2 cellular contexts compared by ENCODE assay signal in genomic region chr4:94410678-94411206, GRCh38.
A peak's percentile ranks its signal among the peaks of the same experiment; 100 is the strongest.
TF ChIP-seq lines count a peak whose summit lies in the region.

No MANE protein-coding gene starts in this region.

TF ChIP-seq in H1, 55 proteins besides CTCF, POLR2A, EP300 and RAD21:
- TF ChIP-seq CHD1 (IDR thresholded peaks at IDR 0.05; ENCODE audit: low read depth, low read length), result no peak
- no peak for TF ChIP-seq CBX8 (IDR thresholded peaks at IDR 0.05; ENCODE audit: borderline replicate concordance, low read depth, low read length)
- TF ChIP-seq MAFK (IDR thresholded peaks at IDR 0.05; ENCODE audit: low read depth, low read length), result no peak
- no peak for TF ChIP-seq BRCA1 (IDR thresholded peaks at IDR 0.05; ENCODE audit: low read depth, low read length)
- no peak for TF ChIP-seq TCF12 (IDR thresholded peaks at IDR 0.05; ENCODE audit: low read depth, low read length)
- TF ChIP-seq CREB1 (IDR thresholded peaks at IDR 0.05), result no peak
- TF ChIP-seq GTF2F1 (IDR thresholded peaks at IDR 0.05; ENCODE audit: borderline replicate concordance, low read depth, low read length), result no peak

TF ChIP-seq in HepG2, 621 proteins besides CTCF, POLR2A, EP300 and RAD21 (continues in another document):
- TF ChIP-seq POGZ (CRISPR knock-in tag; IDR thresholded peaks at IDR 0.05) (peak; percentile 81), HNF4A (CRISPR knock-in tag; IDR thresholded peaks at IDR 0.05) (peak; percentile 60), KDM2A (CRISPR knock-in tag; IDR thresholded peaks at IDR 0.05; ENCODE audit: borderline replicate concordance, low read depth) (0 out of 2 replicates have a peak, but pooled peaks have one; percentile 35), ZFP36 (IDR thresholded peaks at IDR 0.05; ENCODE audit: borderline replicate concordance, low read depth, low read length, partially characterized antibody) (no peak), ZNF12 (CRISPR knock-in tag; IDR thresholded peaks at IDR 0.05) (0 out of 2 replicates have a peak, but pooled peaks have one; percentile 47), AHDC1 (CRISPR knock-in tag; IDR thresholded peaks at IDR 0.05; ENCODE audit: borderline replicate concordance) (peak; percentile 47; the same call in 1 of the 2 replicates), SAP130 (CRISPR knock-in tag; IDR thresholded peaks at IDR 0.05; ENCODE audit: low read depth) (0 out of 2 replicates have a peak, but pooled peaks have one; percentile 32), ZNF281 (CRISPR knock-in tag; IDR thresholded peaks at IDR 0.05; ENCODE audit: borderline replicate concordance) (peak; percentile 8; the same call in 1 of the 2 replicates), ZNF577 (CRISPR knock-in tag; IDR thresholded peaks at IDR 0.05; ENCODE audit: borderline replicate concordance, low read depth) (no peak), KLF11 (CRISPR knock-in tag; IDR thresholded peaks at IDR 0.05) (no peak), ZNF512 (CRISPR knock-in tag; IDR thresholded peaks at IDR 0.05) (peak; percentile 96), HMG20A (CRISPR knock-in tag; IDR thresholded peaks at IDR 0.05; ENCODE audit: borderline replicate concordance) (peak; percentile 68; the same call in 1 of the 2 replicates), TSC22D2 (CRISPR knock-in tag; IDR thresholded peaks at IDR 0.05; ENCODE audit: borderline replicate concordance) (peak; percentile 79; the same call in 1 of the 2 replicates), SRF (IDR thresholded peaks at IDR 0.05; ENCODE audit: low read depth, low read length) (peak; percentile 88), PRDM10 (CRISPR knock-in tag; IDR thresholded peaks at IDR 0.05; ENCODE audit: low read depth) (0 out of 2 replicates have a peak, but pooled peaks have one; percentile 33), SALL1 (CRISPR knock-in tag; IDR thresholded peaks at IDR 0.05) (peak; percentile 87), ZNF773 (CRISPR knock-in tag; IDR thresholded peaks at IDR 0.05; ENCODE audit: borderline replicate concordance) (no peak), HDAC2 (CRISPR knock-in tag; IDR thresholded peaks at IDR 0.05) (peak; percentile 41; the same call in 1 of the 2 replicates), CEBPG (CRISPR knock-in tag; IDR thresholded peaks at IDR 0.05) (peak; percentile 86), ZNF713 (CRISPR knock-in tag; IDR thresholded peaks at IDR 0.05) (no peak), ZNF274 (CRISPR knock-in tag; IDR thresholded peaks at IDR 0.05) (no peak), TEAD3 (CRISPR knock-in tag; optimal IDR thresholded peaks at IDR 0.05; ENCODE audit: borderline replicate concordance) (peak; percentile 6), CBX5 (CRISPR knock-in tag; IDR thresholded peaks at IDR 0.05; ENCODE audit: borderline replicate concordance) (peak; percentile 45; the same call in 1 of the 2 replicates), ZNF263 (CRISPR knock-in tag; IDR thresholded peaks at IDR 0.05) (peak; percentile 91), ZNF747 (CRISPR knock-in tag; IDR thresholded peaks at IDR 0.05; ENCODE audit: borderline replicate concordance) (no peak), ATAD3A (CRISPR knock-in tag; IDR thresholded peaks at IDR 0.05) (no peak), CEBPB (IDR thresholded peaks at IDR 0.05; ENCODE audit: borderline replicate concordance, low read depth, low read length) (peak; percentile 96), ZNF687 (CRISPR knock-in tag; IDR thresholded peaks at IDR 0.05) (peak; percentile 38; the same call in 1 of the 2 replicates)
- TF ChIP-seq, protein P1, sequence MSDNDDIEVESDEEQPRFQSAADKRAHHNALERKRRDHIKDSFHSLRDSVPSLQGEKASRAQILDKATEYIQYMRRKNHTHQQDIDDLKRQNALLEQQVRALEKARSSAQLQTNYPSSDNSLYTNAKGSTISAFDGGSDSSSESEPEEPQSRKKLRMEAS (IDR thresholded peaks at IDR 0.05), result peak; percentile 65
- TF ChIP-seq, protein P2, sequence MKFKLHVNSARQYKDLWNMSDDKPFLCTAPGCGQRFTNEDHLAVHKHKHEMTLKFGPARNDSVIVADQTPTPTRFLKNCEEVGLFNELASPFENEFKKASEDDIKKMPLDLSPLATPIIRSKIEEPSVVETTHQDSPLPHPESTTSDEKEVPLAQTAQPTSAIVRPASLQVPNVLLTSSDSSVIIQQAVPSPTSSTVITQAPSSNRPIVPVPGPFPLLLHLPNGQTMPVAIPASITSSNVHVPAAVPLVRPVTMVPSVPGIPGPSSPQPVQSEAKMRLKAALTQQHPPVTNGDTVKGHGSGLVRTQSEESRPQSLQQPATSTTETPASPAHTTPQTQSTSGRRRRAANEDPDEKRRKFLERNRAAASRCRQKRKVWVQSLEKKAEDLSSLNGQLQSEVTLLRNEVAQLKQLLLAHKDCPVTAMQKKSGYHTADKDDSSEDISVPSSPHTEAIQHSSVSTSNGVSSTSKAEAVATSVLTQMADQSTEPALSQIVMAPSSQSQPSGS (CRISPR knock-in tag; IDR thresholded peaks at IDR 0.05), result peak; percentile 49; the same call in 1 of the 2 replicates
- TF ChIP-seq, protein P3, sequence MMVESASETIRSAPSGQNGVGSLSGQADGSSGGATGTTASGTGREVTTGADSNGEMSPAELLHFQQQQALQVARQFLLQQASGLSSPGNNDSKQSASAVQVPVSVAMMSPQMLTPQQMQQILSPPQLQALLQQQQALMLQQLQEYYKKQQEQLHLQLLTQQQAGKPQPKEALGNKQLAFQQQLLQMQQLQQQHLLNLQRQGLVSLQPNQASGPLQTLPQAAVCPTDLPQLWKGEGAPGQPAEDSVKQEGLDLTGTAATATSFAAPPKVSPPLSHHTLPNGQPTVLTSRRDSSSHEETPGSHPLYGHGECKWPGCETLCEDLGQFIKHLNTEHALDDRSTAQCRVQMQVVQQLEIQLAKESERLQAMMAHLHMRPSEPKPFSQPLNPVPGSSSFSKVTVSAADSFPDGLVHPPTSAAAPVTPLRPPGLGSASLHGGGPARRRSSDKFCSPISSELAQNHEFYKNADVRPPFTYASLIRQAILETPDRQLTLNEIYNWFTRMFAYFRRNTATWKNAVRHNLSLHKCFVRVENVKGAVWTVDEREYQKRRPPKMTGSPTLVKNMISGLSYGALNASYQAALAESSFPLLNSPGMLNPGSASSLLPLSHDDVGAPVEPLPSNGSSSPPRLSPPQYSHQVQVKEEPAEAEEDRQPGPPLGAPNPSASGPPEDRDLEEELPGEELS (CRISPR knock-in tag; IDR thresholded peaks at IDR 0.05), result peak; percentile 27; the same call in 1 of the 2 replicates
